8 cellular contexts compared by ENCODE assay signal in the genomic region with DNA sequence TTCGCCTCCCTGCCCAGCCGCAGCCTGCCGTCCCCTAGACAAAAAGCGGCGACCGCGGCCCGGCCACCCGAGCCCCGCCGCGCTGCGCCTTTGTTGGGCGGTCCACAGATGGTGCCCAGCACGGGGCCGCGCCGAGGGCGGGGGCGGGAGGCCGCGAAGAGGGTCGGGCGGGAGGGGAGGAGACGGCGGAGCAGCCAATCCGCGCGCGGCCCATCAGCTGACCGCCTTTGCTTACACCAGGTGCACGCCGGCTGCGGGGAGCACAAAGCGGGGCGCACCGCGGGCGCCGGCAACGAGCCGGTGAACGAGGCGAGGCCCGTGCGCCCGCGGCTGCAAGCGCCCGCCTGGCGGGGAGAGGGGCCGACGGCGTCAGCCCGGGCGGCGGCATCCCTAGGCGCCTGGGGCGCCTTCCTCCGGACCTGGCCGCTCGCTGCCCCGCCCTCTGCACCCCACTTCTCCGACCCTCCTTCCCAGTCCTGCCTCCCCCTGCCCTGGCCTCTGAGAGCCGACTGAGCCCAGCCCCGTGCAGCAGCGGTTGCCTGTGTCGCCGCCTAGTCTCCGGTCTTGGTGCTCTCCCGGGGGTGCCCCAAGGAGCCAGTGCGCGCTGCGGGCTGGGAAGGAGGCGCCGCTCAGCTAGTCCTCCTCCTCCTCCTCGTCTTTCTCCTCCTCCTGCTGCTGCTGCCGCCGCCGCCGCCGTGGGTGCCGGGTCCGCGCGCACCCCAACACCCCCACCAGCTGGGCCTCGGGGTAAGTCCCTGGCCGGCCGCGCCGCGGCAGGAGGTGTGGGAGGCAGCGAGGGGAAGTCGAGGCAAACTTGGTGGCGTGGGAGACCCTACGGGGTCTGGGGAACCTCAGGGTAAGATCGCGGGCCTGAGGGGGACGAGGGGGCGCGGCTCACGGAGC. TPM values are rescaled to one million over a fixed set of nuclear protein-coding genes. Genes with fewer than 3 reads are reported as not detected.
DNase-seq lines count a peak whose midpoint lies in the region; ATAC-seq, FAIRE-seq and TF ChIP-seq lines count a peak whose summit lies in the region.

TSS of gene LRRN1 (plus strand) at position 259 of the 903 bp plus-strand sequence. CDS start 45,211 bp downstream, outside the sequence.

- peak within 1 kb of the TSS; percentile 85 for H3K4me3 Mint-ChIP-seq in activated naive CD4-positive, alpha-beta T cell treated with anti-CD3 and anti-CD28 coated beads, Interleukin-2, amount 10 ng/mL, durations not matched to agents 7 days and 5 days

- TF ChIP-seq CTCF in pancreas (IDR thresholded peaks at IDR 0.05), result no peak

- peak within 1 kb of the TSS in 2 of 4 donors; percentile 12 to 63 for H3K27ac ChIP-seq in pancreas

- 1% methylated on average over 55 to 102 of the region's 102 CpGs for WGBS in pancreas, 2 donors

- intact Hi-C loops in left ventricle myocardium superior (cut with micrococcal nuclease) (no loop called here), pancreas (cut with DNase I) (no loop called here)

- CTCF ChIA-PET in activated naive CD4-positive, alpha-beta T cell treated with anti-CD3 and anti-CD28 coated beads, Interleukin-2, amount 10 ng/mL, durations not matched to agents 7 days and 5 days (lab: Charles Lee), result no interaction called here

- no peaks in the 10 kb centered on the region for H3K36me3 ChIP-seq in pancreas

- H3K4me1 Mint-ChIP-seq in activated naive CD4-positive, alpha-beta T cell treated with anti-CD3 and anti-CD28 coated beads, Interleukin-2, amount 10 ng/mL, durations not matched to agents 7 days and 5 days, result peaks cover 26% of the 10 kb centered on the region

- DNase-seq in activated naive CD4-positive, alpha-beta T cell (lab: John Stamatoyannopoulos, UW), result peak in 3 of 4 experiments; percentile 3 to 66 (median 14)
- DNase-seq in activated naive CD4-positive, alpha-beta T cell treated with Interleukin-2 at 50 U/mL for 16 hours, result no peak
- peak; percentile 25 for DNase-seq in NCI-H2227 treated with DMSO at 0.1 percent for 48 hours (lab: John Stamatoyannopoulos, UW)
- peak; percentile 80 for DNase-seq in activated naive CD4-positive, alpha-beta T cell treated with anti-CD3 and anti-CD28 coated beads, Interleukin-2, amount 10 ng/mL, durations not matched to agents 7 days and 5 days
- peak; percentile 61 for DNase-seq in left ventricle myocardium superior
- DNase-seq in pancreas, result peak; percentile 67 to 90 (median 82)
- DNase-seq in ureter (ENCODE audit: low spot score), result peak; percentile 55
- no peak for DNase-seq in HPDE6-E6E7 (ENCODE audit: extremely low spot score)

- ATAC-seq in left ventricle myocardium superior (peak; percentile 88), pancreas (peak; percentile 80 to 90 (median 86))

- H3K9me3 Mint-ChIP-seq in activated naive CD4-positive, alpha-beta T cell treated with anti-CD3 and anti-CD28 coated beads, Interleukin-2, amount 10 ng/mL, durations not matched to agents 7 days and 5 days, result no peaks in the 10 kb centered on the region

- no peak for FAIRE-seq in pancreas (lab: Jason Lieb, UNC)

- peaks cover 2% of the 10 kb centered on the region for H3K36me3 Mint-ChIP-seq in activated naive CD4-positive, alpha-beta T cell treated with anti-CD3 and anti-CD28 coated beads, Interleukin-2, amount 10 ng/mL, durations not matched to agents 7 days and 5 days

- H3K27me3 Mint-ChIP-seq in activated naive CD4-positive, alpha-beta T cell treated with anti-CD3 and anti-CD28 coated beads, Interleukin-2, amount 10 ng/mL, durations not matched to agents 7 days and 5 days, result peaks cover 52% of the 10 kb centered on the region

- H3K4me1 ChIP-seq in pancreas, result peaks cover 0 to 4% (median 0%) of the 10 kb centered on the region in 3 donors

- H3K27ac Mint-ChIP-seq in activated naive CD4-positive, alpha-beta T cell treated with anti-CD3 and anti-CD28 coated beads, Interleukin-2, amount 10 ng/mL, durations not matched to agents 7 days and 5 days, result peak within 1 kb of the TSS; percentile 92

- H3K4me3 ChIP-seq in pancreas, result peak within 1 kb of the TSS; percentile 38 to 70 (median 51)

- H3K9me3 ChIP-seq in pancreas, result no peaks in the 10 kb centered on the region

- H3K27me3 ChIP-seq in pancreas, result no peaks in the 10 kb centered on the region

RNA-seq across cellular contexts. Expression of gene LRRN1, which starts in this region (rescaled TPM):
- total RNA-seq in left ventricle myocardium superior (0.12 TPM), pancreas (10 to 100 TPM in 1 of 6 donors, 1 to 10 TPM in 5; 1.6 to 11.0 (median 2.9) TPM), ureter (4.7 TPM)
- polyA plus RNA-seq in pancreas, result 1 to 10 TPM in 1 of 2 donors, under 1 TPM in 1; 0.99 to 1.7 TPM

Comparison
In these comparisons a context has a peak if more than half of its experiments do, and no peak if none do; other contexts are left out.
1. DNase-seq: peak in activated naive CD4-positive, alpha-beta T cell (3 of 4), NCI-H2227 treated with DMSO at 0.1 percent for 48 hours (single experiment), activated naive CD4-positive, alpha-beta T cell treated with anti-CD3 and anti-CD28 coated beads, Interleukin-2, amount 10 ng/mL, durations not matched to agents 7 days and 5 days (single experiment), pancreas (6 of 6) and ureter (single experiment); none in activated naive CD4-positive, alpha-beta T cell treated with Interleukin-2 at 50 U/mL for 16 hours (single experiment) and HPDE6-E6E7 (single experiment).
2. Peak in DNase-seq and ATAC-seq in left ventricle myocardium superior; RNA of the gene not detected or under 1 TPM.